In the genomic region with DNA sequence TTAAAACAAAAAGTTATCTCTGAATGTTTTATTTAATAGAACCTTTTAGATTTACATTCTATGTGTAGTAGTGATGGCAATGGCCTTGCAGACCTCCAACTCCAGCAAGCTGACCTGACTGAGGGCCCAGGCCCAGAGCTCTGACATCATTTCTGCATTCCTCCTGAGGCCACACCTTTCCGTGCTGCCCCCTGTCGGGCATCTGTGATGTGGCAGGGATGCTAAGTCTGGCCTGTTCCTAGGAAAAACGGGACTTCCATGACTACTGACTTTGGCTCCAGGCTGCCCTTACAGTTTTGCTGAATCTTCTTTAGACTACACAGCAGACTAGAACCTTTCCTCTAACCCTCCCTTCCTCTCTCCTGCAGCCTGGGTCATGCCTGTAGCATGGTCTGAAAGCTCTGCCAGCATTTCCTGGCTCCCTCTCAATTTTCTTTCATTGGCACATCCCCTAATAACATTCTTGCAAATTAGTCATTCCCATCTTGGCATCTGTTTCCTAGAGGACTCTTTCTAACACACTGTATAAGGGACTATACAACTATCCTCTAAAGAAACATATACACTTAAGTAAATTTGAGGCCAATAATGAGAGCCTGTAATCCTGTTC, we compare ENCODE assay signal across 8 cellular contexts.
DNase-seq lines count a peak whose midpoint lies in the region; ATAC-seq and TF ChIP-seq lines count a peak whose summit lies in the region.

No MANE protein-coding gene starts in this region.

- peak; percentile 84 for DNase-seq in WTC11 (ENCODE audit: low spot score)
- peak in 2 of 3 donors; percentile 28 to 35 for DNase-seq in mucosa of descending colon
- DNase-seq in activated T-cell treated with anti-CD3 and anti-CD28 coated beads, Interleukin-2, amount 50 U/mL, for 1 hour = no peak
- DNase-seq in NK-92 (lab: John Stamatoyannopoulos, UW; ENCODE audit: unreplicated experiment) = no peak
- no peak for DNase-seq in foreskin fibroblast
- no peak for DNase-seq in spleen

- no peak overlapping the region for H3K27ac ChIP-seq in spleen

- TF ChIP-seq POLR2A in spleen (IDR thresholded peaks at IDR 0.05) = no peak

- no peak overlapping the region for H3K4me3 ChIP-seq in mucosa of descending colon
- H3K4me3 ChIP-seq in foreskin fibroblast (ENCODE audit: low read depth in 1 of 2, low read length in 2 of 2) = no peak overlapping the region
- H3K4me3 ChIP-seq in spleen = no peak overlapping the region

- H3K27ac Mint-ChIP-seq in WTC11 = no peak overlapping the region

- POLR2A ChIA-PET in WTC11 (lab: Charles Lee) = no interaction called here

- no peak overlapping the region for H3K4me3 Mint-ChIP-seq in WTC11

- CTCF ChIA-PET in WTC11 (lab: Charles Lee) = interaction anchor here (0.6 to 1.0 kb wide), 17 partner anchors 8 to 289 kb away, joined by 3 to 6 read pairs (median 3); no protein-coding TSS in a partner anchor

- H3K4me1 ChIP-seq in mucosa of descending colon (ENCODE audit: low read depth) (no peaks in the 10 kb centered on the region), spleen (no peaks in the 10 kb centered on the region)

- H3K36me3 ChIP-seq in mucosa of descending colon (ENCODE audit: low read depth) (no peaks in the 10 kb centered on the region), spleen (no peaks in the 10 kb centered on the region)

- peak; percentile 87 for TF ChIP-seq CTCF in WTC11 (IDR thresholded peaks at IDR 0.05)
- no peak for TF ChIP-seq CTCF in mucosa of descending colon (IDR thresholded peaks at IDR 0.05)
- TF ChIP-seq CTCF in foreskin fibroblast (IDR thresholded peaks at IDR 0.05; ENCODE audit: low read depth, low read length) = no peak
- no peak for TF ChIP-seq CTCF in spleen (IDR thresholded peaks at IDR 0.05 in 8 of 11, conservative IDR thresholded peaks at IDR 0.05 in 3 of 11)

- intact Hi-C loops in mucosa of descending colon (cut with DNase I, micrococcal nuclease) (no loop called here), spleen (cut with DNase I; ENCODE audit: low total_unique reads) (no loop called here)

- no peaks in the 10 kb centered on the region for H3K27me3 Mint-ChIP-seq in WTC11 (ENCODE audit: low read depth)

- peak; percentile 51 for ATAC-seq in GM18502 (IDR thresholded peaks at IDR 0.05; ENCODE audit: poor library complexity, unreplicated experiment)
- peak; percentile 63 for ATAC-seq in HG03439 (IDR thresholded peaks at IDR 0.05; ENCODE audit: unreplicated experiment)
- peak; percentile 99 for ATAC-seq in WTC11
- ATAC-seq in mucosa of descending colon = peak; percentile 41

- H3K36me3 Mint-ChIP-seq in WTC11 = no peaks in the 10 kb centered on the region

- H3K9me3 Mint-ChIP-seq in WTC11 = no peaks in the 10 kb centered on the region

- H3K27me3 ChIP-seq in spleen (replicated peaks in 1 of 7) = no peaks in the 10 kb centered on the region

- H3K9me3 ChIP-seq in mucosa of descending colon = no peaks in the 10 kb centered on the region
- H3K9me3 ChIP-seq in spleen = no peaks in the 10 kb centered on the region

- 51 to 69% (median 60%) methylated on average over 3 of the region's 3 CpGs for WGBS in spleen, 5 donors

- peaks cover 14% of the 10 kb centered on the region for H3K4me1 Mint-ChIP-seq in WTC11

TF ChIP-seq in WTC11, 78 proteins besides CTCF, POLR2A, EP300 and RAD21:
- TF ChIP-seq ZNF317 (CRISPR knock-in tag; IDR thresholded peaks at IDR 0.05; ENCODE audit: borderline replicate concordance, low read depth) (no peak), RORB (CRISPR knock-in tag; IDR thresholded peaks at IDR 0.05) (no peak), ATF1 (CRISPR knock-in tag; IDR thresholded peaks at IDR 0.05) (no peak), MXD4 (CRISPR knock-in tag; IDR thresholded peaks at IDR 0.05; ENCODE audit: borderline replicate concordance) (no peak), ZNF219 (CRISPR knock-in tag; IDR thresholded peaks at IDR 0.05; ENCODE audit: borderline replicate concordance) (no peak)
- TF ChIP-seq, protein P1, sequence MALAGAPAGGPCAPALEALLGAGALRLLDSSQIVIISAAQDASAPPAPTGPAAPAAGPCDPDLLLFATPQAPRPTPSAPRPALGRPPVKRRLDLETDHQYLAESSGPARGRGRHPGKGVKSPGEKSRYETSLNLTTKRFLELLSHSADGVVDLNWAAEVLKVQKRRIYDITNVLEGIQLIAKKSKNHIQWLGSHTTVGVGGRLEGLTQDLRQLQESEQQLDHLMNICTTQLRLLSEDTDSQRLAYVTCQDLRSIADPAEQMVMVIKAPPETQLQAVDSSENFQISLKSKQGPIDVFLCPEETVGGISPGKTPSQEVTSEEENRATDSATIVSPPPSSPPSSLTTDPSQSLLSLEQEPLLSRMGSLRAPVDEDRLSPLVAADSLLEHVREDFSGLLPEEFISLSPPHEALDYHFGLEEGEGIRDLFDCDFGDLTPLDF (CRISPR knock-in tag; IDR thresholded peaks at IDR 0.05) = no peak

Comparison
In these comparisons a context has a peak if more than half of its experiments do, and no peak if none do; other contexts are left out.
1. ATAC-seq: peak in every context shown above with its lines; median percentile 99 in WTC11; 63 in HG03439; 51 in GM18502; 41 in mucosa of descending colon.
2. DNase-seq: peak in WTC11 (single experiment) and mucosa of descending colon (2 of 3); none in activated T-cell treated with anti-CD3 and anti-CD28 coated beads, Interleukin-2, amount 50 U/mL, for 1 hour (single experiment), NK-92 (single experiment), foreskin fibroblast (0 of 2) and spleen (single experiment).